17 cellular contexts compared by ENCODE assay signal in genomic region chr11:35153280-35153679, GRCh38. TPM values are rescaled to one million over a fixed set of nuclear protein-coding genes. Genes with fewer than 3 reads are reported as not detected.
DNase-seq lines count a peak whose midpoint lies in the region; ATAC-seq, FAIRE-seq and TF ChIP-seq lines count a peak whose summit lies in the region.
"Had no signal": no experiment of that assay in that cellular context is flagged by ENCODE, and none has a peak within 500 bp of the region (broad histone marks: within the 10 kb centered on the region; RNA-seq: fewer than 3 reads in every experiment).

No MANE protein-coding gene starts in this region.

- peaks cover 85% of the 10 kb centered on the region for H3K4me1 Mint-ChIP-seq in activated CD8-positive, alpha-beta memory T cell treated with anti-CD3 and anti-CD28 coated beads, Interleukin-2, amount 10 ng/mL, durations not matched to agents 7 days and 5 days
- peaks cover 100% of the 10 kb centered on the region for H3K4me1 Mint-ChIP-seq in HFFc6 (ENCODE audit: low read depth)
- peaks cover 94% of the 10 kb centered on the region for H3K4me1 Mint-ChIP-seq in activated naive CD8-positive, alpha-beta T cell treated with anti-CD3 and anti-CD28 coated beads for 36 hours
- peaks cover 97% of the 10 kb centered on the region for H3K4me1 Mint-ChIP-seq in stimulated activated memory B cell treated with anti-CD40 and anti-IgM and Interleukin-4, amounts not matched to agents 10 μg/mL and 1 μg/mL and 100 μg/mL, for 72 hours

- H3K27ac Mint-ChIP-seq in activated CD8-positive, alpha-beta memory T cell treated with anti-CD3 and anti-CD28 coated beads, Interleukin-2, amount 10 ng/mL, durations not matched to agents 7 days and 5 days = peak overlapping the region; percentile 17
- peak overlapping the region; percentile 65 for H3K27ac Mint-ChIP-seq in HFFc6
- peak overlapping the region; percentile 50 for H3K27ac Mint-ChIP-seq in activated naive CD8-positive, alpha-beta T cell treated with anti-CD3 and anti-CD28 coated beads for 36 hours
- H3K27ac Mint-ChIP-seq in stimulated activated memory B cell treated with anti-CD40 and anti-IgM and Interleukin-4, amounts not matched to agents 10 μg/mL and 1 μg/mL and 100 μg/mL, for 72 hours = peak overlapping the region; percentile 82

- H3K9me3 Mint-ChIP-seq in activated CD8-positive, alpha-beta memory T cell treated with anti-CD3 and anti-CD28 coated beads, Interleukin-2, amount 10 ng/mL, durations not matched to agents 7 days and 5 days (ENCODE audit: low read depth) = no peaks in the 10 kb centered on the region
- 0 out of 2 replicates have a peak, but pooled peaks cover 4% of the 10 kb centered on the region for H3K9me3 Mint-ChIP-seq in HFFc6
- peaks cover 15% of the 10 kb centered on the region for H3K9me3 Mint-ChIP-seq in activated naive CD8-positive, alpha-beta T cell treated with anti-CD3 and anti-CD28 coated beads for 36 hours
- H3K9me3 Mint-ChIP-seq in stimulated activated memory B cell treated with anti-CD40 and anti-IgM and Interleukin-4, amounts not matched to agents 10 μg/mL and 1 μg/mL and 100 μg/mL, for 72 hours = no peaks in the 10 kb centered on the region

- no peak for TF ChIP-seq CTCF in HFFc6 (IDR thresholded peaks at IDR 0.05)

- H3K36me3 Mint-ChIP-seq in activated CD8-positive, alpha-beta memory T cell treated with anti-CD3 and anti-CD28 coated beads, Interleukin-2, amount 10 ng/mL, durations not matched to agents 7 days and 5 days = peaks cover 73% of the 10 kb centered on the region
- peaks cover 88% of the 10 kb centered on the region for H3K36me3 Mint-ChIP-seq in HFFc6 (ENCODE audit: low read depth)
- peaks cover 93% of the 10 kb centered on the region for H3K36me3 Mint-ChIP-seq in activated naive CD8-positive, alpha-beta T cell treated with anti-CD3 and anti-CD28 coated beads for 36 hours
- peaks cover 48% of the 10 kb centered on the region for H3K36me3 Mint-ChIP-seq in stimulated activated memory B cell treated with anti-CD40 and anti-IgM and Interleukin-4, amounts not matched to agents 10 μg/mL and 1 μg/mL and 100 μg/mL, for 72 hours

- no peak for ATAC-seq in activated CD8-positive, alpha-beta memory T cell treated with anti-CD3 and anti-CD28 coated beads, Interleukin-2, amount 10 ng/mL, durations not matched to agents 7 days and 5 days
- ATAC-seq in stimulated activated memory B cell treated with anti-CD40 and anti-IgM and Interleukin-4, amounts not matched to agents 10 μg/mL and 1 μg/mL and 100 μg/mL, for 72 hours = no peak
- no peak for ATAC-seq in GM21367 (IDR thresholded peaks at IDR 0.05; ENCODE audit: unreplicated experiment)
- no peak for ATAC-seq in HG03108 (IDR thresholded peaks at IDR 0.05; ENCODE audit: unreplicated experiment)

- CTCF ChIA-PET in activated CD8-positive, alpha-beta memory T cell treated with anti-CD3 and anti-CD28 coated beads, Interleukin-2, amount 10 ng/mL, durations not matched to agents 7 days and 5 days (lab: Charles Lee) = no interaction called here

- no peak for DNase-seq in activated CD8-positive, alpha-beta memory T cell treated with anti-CD3 and anti-CD28 coated beads, Interleukin-2, amount 10 ng/mL, durations not matched to agents 7 days and 5 days
- DNase-seq in activated CD8-positive, alpha-beta memory T cell treated with anti-CD3 and anti-CD28 coated beads, Interleukin-2, amount 50 U/mL, for 48 hours = no peak
- DNase-seq in HFFc6 = no peak
- DNase-seq in activated naive CD8-positive, alpha-beta T cell treated with anti-CD3 and anti-CD28 coated beads for 36 hours = no peak
- DNase-seq in H54 (ENCODE audit: insufficient read length, low spot score) = no peak
- DNase-seq: activated CD4-positive, alpha-beta T cell treated with anti-CD3 and anti-CD28 coated beads for 4 hours; aorta; DMS79; islet precursor cell; mesenchymal stem cell; NCI-H146; NCI-H748 treated with DMSO at 0.1 percent for 48 hours had no signal

- no peak for TF ChIP-seq POLR2A in H54 (IDR thresholded peaks at IDR 0.05; ENCODE audit: low read depth, low read length)

- H3K4me3 Mint-ChIP-seq in activated CD8-positive, alpha-beta memory T cell treated with anti-CD3 and anti-CD28 coated beads, Interleukin-2, amount 10 ng/mL, durations not matched to agents 7 days and 5 days = no peak overlapping the region
- peak overlapping the region; percentile 13; the same call in 1 of the 2 replicates for H3K4me3 Mint-ChIP-seq in HFFc6
- H3K4me3 Mint-ChIP-seq in activated naive CD8-positive, alpha-beta T cell treated with anti-CD3 and anti-CD28 coated beads for 36 hours = no peak overlapping the region
- no peak overlapping the region for H3K4me3 Mint-ChIP-seq in stimulated activated memory B cell treated with anti-CD40 and anti-IgM and Interleukin-4, amounts not matched to agents 10 μg/mL and 1 μg/mL and 100 μg/mL, for 72 hours
- H3K4me3 Mint-ChIP-seq: neural crest cell had no signal

- no peaks in the 10 kb centered on the region for H3K27me3 Mint-ChIP-seq in activated CD8-positive, alpha-beta memory T cell treated with anti-CD3 and anti-CD28 coated beads, Interleukin-2, amount 10 ng/mL, durations not matched to agents 7 days and 5 days
- H3K27me3 Mint-ChIP-seq in HFFc6 (ENCODE audit: insufficient read depth) = peaks cover 23% of the 10 kb centered on the region
- no peaks in the 10 kb centered on the region for H3K27me3 Mint-ChIP-seq in activated naive CD8-positive, alpha-beta T cell treated with anti-CD3 and anti-CD28 coated beads for 36 hours
- no peaks in the 10 kb centered on the region for H3K27me3 Mint-ChIP-seq in stimulated activated memory B cell treated with anti-CD40 and anti-IgM and Interleukin-4, amounts not matched to agents 10 μg/mL and 1 μg/mL and 100 μg/mL, for 72 hours

- FAIRE-seq in H54 (lab: Jason Lieb, UNC) = no peak
- FAIRE-seq: endometrium had no signal

RNA-seq across cellular contexts. Expression of gene CD44, which starts 14.3 kb away (rescaled TPM):
- total RNA-seq in activated CD8-positive, alpha-beta memory T cell treated with anti-CD3 and anti-CD28 coated beads, Interleukin-2, amount 10 ng/mL, durations not matched to agents 7 days and 5 days = 100 to 1,000 TPM; 212 to 294 TPM
- total RNA-seq in HFFc6 (2021; fragmentation: NEBNext Ultra II Directional; extraction: Animal tissue kit (Norgen Biotek cat#: 25700)) = 1,000 to 10,000 TPM; 1,912 to 2,221 (median 2,175) TPM
- total RNA-seq in activated naive CD8-positive, alpha-beta T cell treated with anti-CD3 and anti-CD28 coated beads for 36 hours = 100 to 1,000 TPM; 380 to 428 TPM

Comparison
In these comparisons a context has a peak if more than half of its experiments do, and no peak if none do; other contexts are left out.
1. H3K27ac Mint-ChIP-seq: peak in every context shown above with its lines; median percentile 82 in stimulated activated memory B cell treated with anti-CD40 and anti-IgM and Interleukin-4, amounts not matched to agents 10 μg/mL and 1 μg/mL and 100 μg/mL, for 72 hours; 65 in HFFc6; 50 in activated naive CD8-positive, alpha-beta T cell treated with anti-CD3 and anti-CD28 coated beads for 36 hours; 17 in activated CD8-positive, alpha-beta memory T cell treated with anti-CD3 and anti-CD28 coated beads, Interleukin-2, amount 10 ng/mL, durations not matched to agents 7 days and 5 days.
2. RNA of gene CD44, which starts 14.3 kb away (total RNA-seq): 1,912 to 2,221 TPM in HFFc6; 380 to 428 TPM in activated naive CD8-positive, alpha-beta T cell treated with anti-CD3 and anti-CD28 coated beads for 36 hours and 212 to 294 TPM in activated CD8-positive, alpha-beta memory T cell treated with anti-CD3 and anti-CD28 coated beads, Interleukin-2, amount 10 ng/mL, durations not matched to agents 7 days and 5 days; every median in the first group is over 4 times any median in the second.